In the genomic region with DNA sequence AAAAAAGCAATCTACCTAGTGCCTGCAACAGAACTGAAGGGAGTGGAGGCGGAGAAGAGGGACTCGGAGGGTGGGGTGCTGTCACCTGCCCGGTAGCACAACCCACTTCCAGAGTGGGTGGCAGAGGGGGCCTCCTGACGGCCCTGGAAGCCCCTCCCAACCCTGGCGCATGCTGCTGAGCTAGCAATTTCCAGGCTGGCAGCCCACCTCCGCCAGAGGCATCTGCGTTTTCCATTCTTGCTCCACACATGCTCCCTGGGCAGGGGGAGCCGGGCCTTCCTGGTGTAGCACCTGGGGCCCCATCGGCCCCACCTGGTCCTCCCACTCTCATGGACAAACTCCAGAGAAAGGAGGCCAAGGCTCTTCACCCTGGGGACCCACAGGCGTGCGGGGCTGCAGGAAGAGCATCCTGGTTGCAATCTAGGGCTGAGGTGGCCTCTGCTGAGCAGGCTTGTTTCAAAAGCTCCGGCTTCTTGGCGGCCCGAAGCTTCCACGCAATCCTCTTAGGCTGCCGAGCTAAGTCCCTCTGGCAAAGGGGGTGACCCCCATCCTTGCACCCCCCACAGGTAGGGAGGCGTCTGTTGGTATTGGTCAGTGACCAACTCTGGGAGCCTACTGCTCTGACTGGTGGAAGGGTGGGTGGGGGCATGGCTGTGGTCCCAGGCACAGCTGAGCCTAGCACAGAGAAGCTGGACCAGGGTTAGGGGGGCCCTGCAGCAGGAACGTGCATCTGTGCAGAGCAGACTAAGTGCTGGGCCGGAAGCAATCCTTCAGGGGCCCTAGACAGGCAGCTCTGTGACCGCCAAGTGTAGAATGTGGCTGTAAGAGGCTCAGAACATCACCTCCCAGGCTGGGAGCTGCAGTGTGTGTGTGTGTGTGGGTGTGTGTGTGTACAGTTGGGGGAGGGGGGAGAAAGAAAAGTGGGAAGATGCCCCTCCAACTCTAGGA, we compare ENCODE assay signal across 8 cellular contexts. TPM values are rescaled to one million over a fixed set of nuclear protein-coding genes. Genes with fewer than 3 reads are reported as not detected.
DNase-seq lines count a peak whose midpoint lies in the region; ATAC-seq and TF ChIP-seq lines count a peak whose summit lies in the region.

No MANE protein-coding gene starts in this region.

- ATAC-seq in activated B cell treated with CpG ODN at 0.5 μM for 24 hours (ENCODE audit: low read depth), result no peak
- no peak for ATAC-seq in HG03571 (IDR thresholded peaks at IDR 0.05; ENCODE audit: unreplicated experiment)

- no peak overlapping the region for H3K27ac ChIP-seq in neural progenitor cell

- H3K4me1 Mint-ChIP-seq in activated B cell treated with CpG ODN at 0.5 μM for 24 hours (peaks cover 41% of the 10 kb centered on the region), neural progenitor cell (peaks cover 45% of the 10 kb centered on the region)

- peak overlapping the region; percentile 92 for H3K4me3 Mint-ChIP-seq in activated B cell treated with CpG ODN at 0.5 μM for 24 hours
- peak overlapping the region; percentile 93 for H3K4me3 Mint-ChIP-seq in neural progenitor cell

- H4K20me1 ChIP-seq in neural progenitor cell (ENCODE audit: low read depth), result peaks cover 68% of the 10 kb centered on the region

- no peaks in the 10 kb centered on the region for H3K9me3 ChIP-seq in neural progenitor cell (ENCODE audit: low read depth)

- H3K4me3 ChIP-seq in H7 (ENCODE audit: insufficient read depth, low read depth, low read length) (peak overlapping the region; percentile 75), fibroblast of mammary gland (ENCODE audit: control insufficient read depth, low read depth, low read length) (peak overlapping the region; percentile 77), neural progenitor cell (peak overlapping the region; percentile 97)

- H3K9ac ChIP-seq in neural progenitor cell, result no peak overlapping the region

- H3K27me3 ChIP-seq in H7 (ENCODE audit: control insufficient read depth, insufficient read depth, low read length), result peaks cover 14% of the 10 kb centered on the region
- peaks cover 23% of the 10 kb centered on the region for H3K27me3 ChIP-seq in neural progenitor cell

- TF ChIP-seq CTCF in activated B cell treated with CpG ODN at 0.5 μM for 24 hours (IDR thresholded peaks at IDR 0.05) (no peak), fibroblast of mammary gland (conservative IDR thresholded peaks at IDR 0.05; ENCODE audit: control insufficient read depth, insufficient read depth, low read depth, low read length) (no peak), neural progenitor cell (IDR thresholded peaks at IDR 0.05) (no peak)

- peak overlapping the region; percentile 100 for H3K4me2 ChIP-seq in neural progenitor cell

- CTCF ChIA-PET in activated B cell treated with CpG ODN at 0.5 μM for 24 hours (lab: Charles Lee), result no interaction called here

- H3K9me3 Mint-ChIP-seq in activated B cell treated with CpG ODN at 0.5 μM for 24 hours (no peaks in the 10 kb centered on the region), neural progenitor cell (peaks cover 2% of the 10 kb centered on the region)

- DNase-seq in H7 (peak; percentile 47), activated B cell treated with CpG ODN at 0.5 μM for 24 hours (no peak), fibroblast of mammary gland (ENCODE audit: low read depth) (peak; percentile 68), neural progenitor cell (ENCODE audit: low spot score) (no peak), NCI-H1048 (lab: John Stamatoyannopoulos, UW) (no peak), NCI-H1417 treated with DMSO at 0.1 percent for 48 hours (lab: John Stamatoyannopoulos, UW) (no peak), NCI-H187 (lab: John Stamatoyannopoulos, UW) (no peak)

- H3K79me2 ChIP-seq in neural progenitor cell (ENCODE audit: low read depth), result peaks cover 68% of the 10 kb centered on the region

- peaks cover 4% of the 10 kb centered on the region for H3F3A ChIP-seq in neural progenitor cell (ENCODE audit: low read depth)

- intact Hi-C loops in activated B cell treated with CpG ODN at 0.5 μM for 24 hours (cut with micrococcal nuclease), result loop anchor here (2.0 to 10.0 kb wide), 6 partner anchors 84 to 1866 kb away; a partner anchor contains a TSS

- H3K36me3 ChIP-seq in H7 (replicated peaks; ENCODE audit: control insufficient read depth, insufficient read depth, low read length) (peaks cover 2% of the 10 kb centered on the region), neural progenitor cell (no peaks in the 10 kb centered on the region)

- H3K27me3 Mint-ChIP-seq in activated B cell treated with CpG ODN at 0.5 μM for 24 hours (no peaks in the 10 kb centered on the region), neural progenitor cell (ENCODE audit: insufficient read depth, low read depth) (peaks cover 16% of the 10 kb centered on the region)

- POLR2A ChIA-PET in activated B cell treated with CpG ODN at 0.5 μM for 24 hours (lab: Charles Lee), result interaction anchor here (1.0 kb wide), 1 partner anchor 15 kb away, joined by 3 read pairs; no protein-coding TSS in a partner anchor

- H2AFZ ChIP-seq in neural progenitor cell (replicated peaks), result no peak overlapping the region

- peaks cover 17% of the 10 kb centered on the region for H3K36me3 Mint-ChIP-seq in activated B cell treated with CpG ODN at 0.5 μM for 24 hours (ENCODE audit: low read depth)
- H3K36me3 Mint-ChIP-seq in neural progenitor cell, result peaks cover 10% of the 10 kb centered on the region

- peaks cover 30% of the 10 kb centered on the region for H3K4me1 ChIP-seq in neural progenitor cell

- no peak overlapping the region for H3K27ac Mint-ChIP-seq in activated B cell treated with CpG ODN at 0.5 μM for 24 hours
- peak overlapping the region; percentile 63 for H3K27ac Mint-ChIP-seq in neural progenitor cell

RNA-seq across cellular contexts. Expression of a gene that starts 2.6 kb away (rescaled TPM):
- total RNA-seq in H7 (2014; rRNA removed; shearing (Covaris generic)), result 76.3 and 102 TPM in 2 replicates
- total RNA-seq in activated B cell treated with CpG ODN at 0.5 μM for 24 hours, result 14.1 and 16.9 TPM in 2 replicates
- 31.1 and 71.0 TPM in 2 replicates for total RNA-seq in neural progenitor cell (ENCODE audit: low replicate concordance)

Comparison
In these comparisons a context has a peak if more than half of its experiments do, and no peak if none do; other contexts are left out.
1. DNase-seq: peak in H7 (single experiment) and fibroblast of mammary gland (single experiment); none in activated B cell treated with CpG ODN at 0.5 μM for 24 hours (single experiment), neural progenitor cell (single experiment), NCI-H1048 (single experiment), NCI-H1417 treated with DMSO at 0.1 percent for 48 hours (single experiment) and NCI-H187 (0 of 2).
2. Peak in every context shown above with its lines, with median percentiles within 50 percentile points of each other: H3K4me3 ChIP-seq.